Comparison of ENCODE assay signal across 9 cellular contexts in the genomic region with DNA sequence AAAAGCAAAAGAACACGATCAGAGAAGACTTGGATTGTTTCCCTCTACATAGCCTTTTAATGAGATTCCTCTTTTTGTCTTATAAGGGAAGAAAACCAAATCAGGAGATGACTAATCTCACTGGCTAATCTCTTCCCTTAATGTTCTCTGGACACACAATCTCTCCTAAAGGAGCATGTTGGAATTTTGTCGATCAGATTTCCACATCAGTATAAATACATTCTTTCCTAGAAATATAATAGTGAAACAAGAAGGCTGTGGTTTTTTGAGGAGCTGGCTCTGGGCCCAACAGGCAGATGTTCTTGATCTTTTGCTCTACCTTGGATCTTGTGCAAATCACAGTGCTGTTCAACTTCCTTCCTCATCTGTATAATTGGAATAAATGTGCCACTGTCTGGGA.
DNase-seq lines count a peak whose midpoint lies in the region; TF ChIP-seq lines count a peak whose summit lies in the region.
"Had no signal": no experiment of that assay in that cellular context is flagged by ENCODE, and none has a peak within 500 bp of the region (broad histone marks: within the 10 kb centered on the region; RNA-seq: fewer than 3 reads in every experiment).

No MANE protein-coding gene starts in this region.

- TF ChIP-seq CTCF in RWPE1 (conservative IDR thresholded peaks at IDR 0.05; ENCODE audit: low read depth) (no peak), tibial nerve (IDR thresholded peaks at IDR 0.05) (no peak)

- H3K9me2 ChIP-seq in GM23248 (ENCODE audit: insufficient read depth) = no peaks in the 10 kb centered on the region

- no peaks in the 10 kb centered on the region for H4K20me1 ChIP-seq in GM23248 (ENCODE audit: insufficient read depth)

- no peak overlapping the region for H3K9ac ChIP-seq in GM23248

- peak overlapping the region; percentile 27 for H3K4me2 ChIP-seq in GM23248 (ENCODE audit: unreplicated experiment)

- no peaks in the 10 kb centered on the region for H3K36me3 ChIP-seq in GM23248 (ENCODE audit: low read depth)
- H3K36me3 ChIP-seq in tibial nerve = no peaks in the 10 kb centered on the region
- H3K36me3 ChIP-seq: pancreas had no signal

- TF ChIP-seq EP300 in tibial nerve (IDR thresholded peaks at IDR 0.05) = no peak

- POLR2A ChIA-PET in RWPE1 (lab: Yijun Ruan, JAX; ENCODE audit: low non-redundant PET) = no interaction called here

- H3K4me3 ChIP-seq in GM23248 (peak overlapping the region; percentile 4; the same call in 1 of the 2 replicates), tibial nerve (no peak overlapping the region)
- H3K4me3 ChIP-seq: pancreas had no signal

- peaks cover 6% of the 10 kb centered on the region; the same call in 1 of the 2 replicates for H3F3A ChIP-seq in GM23248 (ENCODE audit: insufficient read depth)

- H2AFZ ChIP-seq in GM23248 = no peak overlapping the region

- H3K79me2 ChIP-seq in GM23248 (ENCODE audit: insufficient read depth) = no peaks in the 10 kb centered on the region

- H3K9me3 ChIP-seq in GM23248 (ENCODE audit: low read depth) (no peaks in the 10 kb centered on the region), tibial nerve (no peaks in the 10 kb centered on the region)
- H3K9me3 ChIP-seq: pancreas had no signal

- DNase-seq in GM23248 = peak; percentile 41
- DNase-seq in RWPE1 (ENCODE audit: low spot score) = peak; percentile 32
- peak; percentile 40 for DNase-seq in fibroblast of the conjunctiva (ENCODE audit: low read depth)
- peak; percentile 24 to 57 for DNase-seq in tibial nerve (ENCODE audit: low spot score in 2 of 2)
- DNase-seq in NCI-H128 (lab: John Stamatoyannopoulos, UW; ENCODE audit: unreplicated experiment) = no peak
- DNase-seq in activated CD4-positive, CD25-positive, alpha-beta regulatory T cell (lab: John Stamatoyannopoulos, UW) = no peak
- DNase-seq in stimulated activated CD4-positive, alpha-beta T cell treated with anti-CD3 and anti-CD28 coated beads, Interleukin-1b, Interleukin-23, amount 100 ng/mL, for 48 hours = no peak
- DNase-seq: NCI-H1105 treated with DMSO at 0.1 percent for 48 hours had no signal

- no peak for TF ChIP-seq POLR2A in tibial nerve (IDR thresholded peaks at IDR 0.05)

- H3K4me1 ChIP-seq in GM23248 (ENCODE audit: insufficient read depth) (peaks cover 9% of the 10 kb centered on the region; the same call in 1 of the 2 replicates), tibial nerve (peaks cover 0 to 11% (median 3%) of the 10 kb centered on the region in 4 donors)
- H3K4me1 ChIP-seq: pancreas had no signal

- WGBS in GM23248 (ENCODE audit: low coverage in 1 of 2, low lambda C conversion rate in 2 of 2, missing lambda C conversion rate in 2 of 2), 2 experiments = 2 to 3% methylated on average over 2 of the region's 2 CpGs
- WGBS in tibial nerve, 2 donors = 6 to 9% methylated on average over 2 of the region's 2 CpGs

- in situ Hi-C loops in GM23248 (cut with MboI) = no loop called here

- H3K27me3 ChIP-seq in GM23248 (replicated peaks; ENCODE audit: insufficient read depth) (peaks cover 7% of the 10 kb centered on the region), tibial nerve (no peaks in the 10 kb centered on the region)
- H3K27me3 ChIP-seq: pancreas had no signal

- no peak overlapping the region for H3K27ac ChIP-seq in GM23248
- H3K27ac ChIP-seq in RWPE1 = 0 out of 2 replicates have a peak overlapping the region, but pooled peaks have one; percentile 23
- H3K27ac ChIP-seq in tibial nerve = peak overlapping the region in 2 of 4 donors; percentile 13 to 53
- H3K27ac ChIP-seq: pancreas had no signal

- CTCF ChIA-PET in RWPE1 (lab: Yijun Ruan, JAX) = interaction anchor here (0.7 kb wide), 1 partner anchor 148 kb away, joined by 7 read pairs; no protein-coding TSS in a partner anchor

Comparison
In these comparisons a context has a peak if more than half of its experiments do, and no peak if none do; other contexts are left out.
1. DNase-seq: peak in GM23248 (single experiment), RWPE1 (single experiment), fibroblast of the conjunctiva (single experiment) and tibial nerve (2 of 2); none in NCI-H128 (single experiment), activated CD4-positive, CD25-positive, alpha-beta regulatory T cell (0 of 4) and stimulated activated CD4-positive, alpha-beta T cell treated with anti-CD3 and anti-CD28 coated beads, Interleukin-1b, Interleukin-23, amount 100 ng/mL, for 48 hours (single experiment).